Comparison of ENCODE assay signal across 25 cellular contexts in genomic region chr12:50882563-50882962, GRCh38. TPM values are rescaled to one million over a fixed set of nuclear protein-coding genes. Genes with fewer than 3 reads are reported as not detected.
A peak's percentile ranks its signal among the peaks of the same experiment; 100 is the strongest.
DNase-seq lines count a peak whose midpoint lies in the region; ATAC-seq and FAIRE-seq lines count a peak whose summit lies in the region.
"Had no signal": no experiment of that assay in that cellular context is flagged by ENCODE, and none has a peak within 500 bp of the region (broad histone marks: within the 10 kb centered on the region; RNA-seq: fewer than 3 reads in every experiment).

No MANE protein-coding gene starts in this region.

- peaks cover 33% of the 10 kb centered on the region for H3K4me1 ChIP-seq in Karpas-422 (ENCODE audit: low read length)
- H3K4me1 ChIP-seq: A549, BE2C had no signal

- no peak for ATAC-seq in GM19328 (IDR thresholded peaks at IDR 0.05; ENCODE audit: unreplicated experiment)
- ATAC-seq in GM21367 (IDR thresholded peaks at IDR 0.05; ENCODE audit: unreplicated experiment), result no peak
- ATAC-seq: A549 had no signal

- H3K4me2 ChIP-seq in Karpas-422 (ENCODE audit: low read depth, low read length, poor library complexity, severe bottlenecking), result no peak overlapping the region
- H3K4me2 ChIP-seq: A549; BLaER1 treated with 17β-estradiol and CSF1 and Interleukin-3, amounts not matched to agents 10 nM and 100 nM had no signal

- H3K27me3 ChIP-seq in Karpas-422 (ENCODE audit: low read length), result no peaks in the 10 kb centered on the region
- H3K27me3 ChIP-seq: BE2C; BLaER1 treated with 17β-estradiol and CSF1 and Interleukin-3, amounts not matched to agents 10 nM and 100 nM had no signal

- H2AFZ ChIP-seq in Karpas-422 (ENCODE audit: low read length), result no peak overlapping the region
- H2AFZ ChIP-seq: GM23248 had no signal

- no peak overlapping the region for H3K9ac ChIP-seq in Karpas-422 (ENCODE audit: low read length)
- H3K9ac ChIP-seq: BLaER1 treated with 17β-estradiol and CSF1 and Interleukin-3, amounts not matched to agents 10 nM and 100 nM; GM23248 had no signal

- FAIRE-seq in A204.1 (lab: Jason Lieb, UNC), result peak; percentile 40
- peak; percentile 14 for FAIRE-seq in colon (lab: Jason Lieb, UNC)
- FAIRE-seq: A549, D721Med, GM12891, GM18507, H1 had no signal

- no peak overlapping the region for H3K4me3 ChIP-seq in Karpas-422 (ENCODE audit: low read length)
- H3K4me3 ChIP-seq: A549; BLaER1 treated with 17β-estradiol and CSF1 and Interleukin-3, amounts not matched to agents 10 nM and 100 nM; GM23248 had no signal

- H3K27ac ChIP-seq in Karpas-422 (ENCODE audit: low read length), result no peak overlapping the region
- H3K27ac ChIP-seq: 22Rv1; A549; BLaER1 treated with 17β-estradiol and CSF1 and Interleukin-3, amounts not matched to agents 10 nM and 100 nM; GM23248 had no signal

- no peaks in the 10 kb centered on the region for H3K36me3 ChIP-seq in Karpas-422 (ENCODE audit: insufficient read depth, low read length)
- H3K36me3 ChIP-seq: BE2C had no signal

- H3K9me3 ChIP-seq in Karpas-422 (ENCODE audit: low read length), result no peaks in the 10 kb centered on the region
- H3K9me3 ChIP-seq: BE2C had no signal

- DNase-seq in Karpas-422 (peak; percentile 25), NCI-H2029 treated with DMSO at 0.1 percent for 48 hours (lab: John Stamatoyannopoulos, UW) (no peak)
- DNase-seq: ACHN; AML-193; BE2C; CD4-positive, alpha-beta T cell; CD8-positive, alpha-beta memory T cell; DMS 273 treated with DMSO at 0.1 percent for 48 hours; DMS79; EL; GF-D8; GM23248; H7; HCEC 1CT had no signal

- H3K79me2 ChIP-seq in Karpas-422 (ENCODE audit: low read length), result no peaks in the 10 kb centered on the region

- H4K20me1 ChIP-seq in Karpas-422 (ENCODE audit: insufficient read depth, low read depth, low read length), result no peaks in the 10 kb centered on the region
- H4K20me1 ChIP-seq: BLaER1 treated with 17β-estradiol and CSF1 and Interleukin-3, amounts not matched to agents 10 nM and 100 nM had no signal

- H3K9me2 ChIP-seq in Karpas-422 (replicated peaks; ENCODE audit: insufficient read depth, low read length), result no peaks in the 10 kb centered on the region

RNA-seq across cellular contexts. Expression of gene TMPRSS12, which starts 39.8 kb away (rescaled TPM):
- not detected in 2 replicates for total RNA-seq in Karpas-422 (2014; rRNA removed; shearing (Covaris generic); ENCODE audit: low replicate concordance)
- total RNA-seq: CD4-positive, alpha-beta T cell; CD8-positive, alpha-beta memory T cell; GM23248; H1; H7 had no signal
